In genomic region chr12:129700036-129700435, GRCh38 we compare ENCODE assay signal across 29 cellular contexts.
"Had no signal": no experiment of that assay in that cellular context is flagged by ENCODE, and none has a peak within 500 bp of the region (broad histone marks: within the 10 kb centered on the region; RNA-seq: fewer than 3 reads in every experiment).

No MANE protein-coding gene starts in this region.

- H3K27me3 Mint-ChIP-seq: activated CD4-positive, alpha-beta memory T cell treated with anti-CD3 and anti-CD28 coated beads for 36 hours; activated CD4-positive, alpha-beta T cell treated with anti-CD3 and anti-CD28 coated beads for 36 hours; activated CD4-positive, alpha-beta T cell treated with anti-CD3 and anti-CD28 coated beads, Interleukin-2, amount 10 ng/mL, durations not matched to agents 24 days and 14 days; activated CD8-positive, alpha-beta memory T cell treated with anti-CD3 and anti-CD28 coated beads, Interleukin-2, amount 10 ng/mL, durations not matched to agents 7 days and 5 days; activated naive CD4-positive, alpha-beta T cell treated with anti-CD3 and anti-CD28 coated beads, Interleukin-2, amount 50 U/mL, for 24 hours; activated naive CD8-positive, alpha-beta T cell treated with anti-CD3 and anti-CD28 coated beads, Interleukin-2, amount 10 ng/mL, durations not matched to agents 7 days and 5 days; central memory CD8-positive, alpha-beta T cell; effector memory CD8-positive, alpha-beta T cell had no signal

- H3K27ac ChIP-seq: brain microvascular endothelial cell, esophagus squamous epithelium, gastroesophageal sphincter had no signal

- ATAC-seq: activated CD4-positive, alpha-beta T cell treated with anti-CD3 and anti-CD28 coated beads for 36 hours; activated CD8-positive, alpha-beta memory T cell treated with anti-CD3 and anti-CD28 coated beads, Interleukin-2, amount 10 ng/mL, durations not matched to agents 7 days and 5 days; activated CD8-positive, alpha-beta T cell treated with anti-CD3 and anti-CD28 coated beads, Interleukin-2, amount 10 ng/mL, durations not matched to agents 7 days and 5 days; effector memory CD8-positive, alpha-beta T cell; gastroesophageal sphincter had no signal

- H3K27me3 ChIP-seq: brain microvascular endothelial cell, esophagus squamous epithelium had no signal

- DNase-seq: activated CD4-positive, alpha-beta memory T cell treated with anti-CD3 and anti-CD28 coated beads for 36 hours; activated CD4-positive, alpha-beta T cell treated with anti-CD3 and anti-CD28 coated beads for 36 hours; activated CD4-positive, CD25-positive, alpha-beta regulatory T cell; activated CD4-positive, CD25-positive, alpha-beta regulatory T cell treated with anti-CD3 and anti-CD28 coated beads, Interleukin-2, amount 50 U/mL, for 72 hours; activated CD8-positive, alpha-beta memory T cell treated with anti-CD3 and anti-CD28 coated beads, Interleukin-2, amount 10 ng/mL, durations not matched to agents 7 days and 5 days; activated CD8-positive, alpha-beta memory T cell treated with anti-CD3 and anti-CD28 coated beads, Interleukin-2, amount 50 U/mL, for 4 hours; activated CD8-positive, alpha-beta T cell treated with anti-CD3 and anti-CD28 coated beads, Interleukin-2, amount 10 ng/mL, durations not matched to agents 7 days and 5 days; activated effector memory CD4-positive, alpha-beta T cell treated with anti-CD3 and anti-CD28 coated beads, Interleukin-2, amount 50 U/mL, for 16 hours; activated naive CD4-positive, alpha-beta T cell treated with anti-CD3 and anti-CD28 coated beads for 36 hours; activated naive CD8-positive, alpha-beta T cell treated with anti-CD3 and anti-CD28 coated beads, Interleukin-2, amount 10 ng/mL, durations not matched to agents 7 days and 5 days; activated T-cell treated with anti-CD3 and anti-CD28 coated beads, Interleukin-2, amount 50 U/mL, for 1 hour; activated T-cell treated with anti-CD3 and anti-CD28 coated beads, Interleukin-2, amount 50 U/mL, for 48 hours; amniotic stem cell; anterior cingulate cortex; brain microvascular endothelial cell; cortex of kidney; dermis blood vessel endothelial cell; effector CD4-positive, alpha-beta T cell; effector memory CD8-positive, alpha-beta T cell; erythroblast; esophagus squamous epithelium; foreskin melanocyte; T-helper 2 cell had no signal

- H3K4me1 ChIP-seq: esophagus squamous epithelium had no signal

- H3K27ac Mint-ChIP-seq: activated CD4-positive, alpha-beta memory T cell treated with anti-CD3 and anti-CD28 coated beads for 36 hours; activated CD4-positive, alpha-beta T cell treated with anti-CD3 and anti-CD28 coated beads for 36 hours; activated CD4-positive, alpha-beta T cell treated with anti-CD3 and anti-CD28 coated beads, Interleukin-2, amount 10 ng/mL, durations not matched to agents 24 days and 14 days; activated CD8-positive, alpha-beta memory T cell treated with anti-CD3 and anti-CD28 coated beads, Interleukin-2, amount 10 ng/mL, durations not matched to agents 7 days and 5 days; activated CD8-positive, alpha-beta T cell treated with anti-CD3 and anti-CD28 coated beads, Interleukin-2, amount 10 ng/mL, durations not matched to agents 7 days and 5 days; activated naive CD4-positive, alpha-beta T cell treated with anti-CD3 and anti-CD28 coated beads for 36 hours; activated naive CD4-positive, alpha-beta T cell treated with anti-CD3 and anti-CD28 coated beads, Interleukin-2, amount 50 U/mL, for 24 hours; activated naive CD8-positive, alpha-beta T cell treated with anti-CD3 and anti-CD28 coated beads, Interleukin-2, amount 10 ng/mL, durations not matched to agents 7 days and 5 days; activated T-helper 1 cell treated with anti-CD3 and anti-CD28 coated beads, Interleukin-12 subunit alpha, Interleukin-12 subunit beta, Interleukin-2, Interleukin-4 antibody, amounts not matched to agents 30 ng/mL and 10 ng/mL and 1 ng/mL, durations not matched to agents 14 hours and 24 hours and 36 hours; activated T-helper 2 cell treated with anti-CD3 and anti-CD28 coated beads, Interferon-gamma antibody, Interleukin-2, Interleukin-4, amounts not matched to agents 10 μg/mL and 5 μg/mL and 100 μg/mL, durations not matched to agents 14 hours and 24 hours and 36 hours; effector memory CD8-positive, alpha-beta T cell had no signal

- H3K4me1 Mint-ChIP-seq: activated CD4-positive, alpha-beta T cell treated with anti-CD3 and anti-CD28 coated beads for 36 hours; activated CD4-positive, alpha-beta T cell treated with anti-CD3 and anti-CD28 coated beads, Interleukin-2, amount 10 ng/mL, durations not matched to agents 24 days and 14 days; activated CD8-positive, alpha-beta memory T cell treated with anti-CD3 and anti-CD28 coated beads, Interleukin-2, amount 10 ng/mL, durations not matched to agents 7 days and 5 days; activated naive CD4-positive, alpha-beta T cell treated with anti-CD3 and anti-CD28 coated beads, Interleukin-2, amount 50 U/mL, for 24 hours; activated naive CD8-positive, alpha-beta T cell treated with anti-CD3 and anti-CD28 coated beads, Interleukin-2, amount 10 ng/mL, durations not matched to agents 7 days and 5 days; central memory CD8-positive, alpha-beta T cell had no signal

- H3K4me3 Mint-ChIP-seq: activated CD4-positive, alpha-beta memory T cell treated with anti-CD3 and anti-CD28 coated beads for 36 hours; activated CD4-positive, alpha-beta T cell treated with anti-CD3 and anti-CD28 coated beads for 36 hours; activated CD4-positive, alpha-beta T cell treated with anti-CD3 and anti-CD28 coated beads, Interleukin-2, amount 10 ng/mL, durations not matched to agents 24 days and 14 days; activated CD8-positive, alpha-beta memory T cell treated with anti-CD3 and anti-CD28 coated beads, Interleukin-2, amount 10 ng/mL, durations not matched to agents 7 days and 5 days; activated CD8-positive, alpha-beta T cell treated with anti-CD3 and anti-CD28 coated beads, Interleukin-2, amount 10 ng/mL, durations not matched to agents 7 days and 5 days; activated naive CD4-positive, alpha-beta T cell treated with anti-CD3 and anti-CD28 coated beads for 36 hours; activated naive CD4-positive, alpha-beta T cell treated with anti-CD3 and anti-CD28 coated beads, Interleukin-2, amount 50 U/mL, for 24 hours; activated naive CD8-positive, alpha-beta T cell treated with anti-CD3 and anti-CD28 coated beads, Interleukin-2, amount 10 ng/mL, durations not matched to agents 7 days and 5 days; activated T-helper 1 cell treated with anti-CD3 and anti-CD28 coated beads, Interleukin-12 subunit alpha, Interleukin-12 subunit beta, Interleukin-2, Interleukin-4 antibody, amounts not matched to agents 30 ng/mL and 10 ng/mL and 1 ng/mL, durations not matched to agents 14 hours and 24 hours and 36 hours; central memory CD8-positive, alpha-beta T cell; effector memory CD8-positive, alpha-beta T cell had no signal

- H3K4me3 ChIP-seq: esophagus squamous epithelium, gastroesophageal sphincter had no signal

- H3K36me3 Mint-ChIP-seq: activated CD4-positive, alpha-beta memory T cell treated with anti-CD3 and anti-CD28 coated beads for 36 hours; activated CD8-positive, alpha-beta memory T cell treated with anti-CD3 and anti-CD28 coated beads, Interleukin-2, amount 10 ng/mL, durations not matched to agents 7 days and 5 days; activated naive CD4-positive, alpha-beta T cell treated with anti-CD3 and anti-CD28 coated beads, Interleukin-2, amount 50 U/mL, for 24 hours; activated naive CD8-positive, alpha-beta T cell treated with anti-CD3 and anti-CD28 coated beads, Interleukin-2, amount 10 ng/mL, durations not matched to agents 7 days and 5 days had no signal

- H3K36me3 ChIP-seq: brain microvascular endothelial cell, esophagus squamous epithelium, gastroesophageal sphincter had no signal
